In the genomic region with DNA sequence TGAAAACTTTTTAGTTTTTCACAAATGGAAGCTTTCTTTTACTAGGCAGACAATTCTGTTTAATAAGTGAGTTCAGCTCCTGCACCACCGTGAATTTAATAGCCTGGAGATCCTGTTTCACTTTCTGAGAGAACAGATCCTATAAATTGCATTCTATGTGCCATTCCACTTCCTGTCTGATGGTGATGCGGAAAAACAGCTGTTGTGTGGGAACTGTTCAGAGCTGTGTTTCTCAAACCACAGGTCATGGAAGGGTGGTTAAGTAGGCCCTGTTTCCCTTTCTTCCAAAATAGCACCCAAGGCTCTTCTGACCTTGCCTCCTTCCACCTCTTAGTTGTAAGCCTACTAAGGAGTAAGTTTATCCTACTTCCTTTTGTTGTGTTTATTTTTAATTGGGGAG, we compare ENCODE assay signal across 1 cellular context.
TF ChIP-seq lines count a peak whose summit lies in the region.

No MANE protein-coding gene starts in this region.

TF ChIP-seq in HepG2, 621 proteins besides CTCF, POLR2A, EP300 and RAD21 (continued from another document):
- TF ChIP-seq ZNF318 (CRISPR knock-in tag; IDR thresholded peaks at IDR 0.05) (no peak), TMF1 (CRISPR knock-in tag; IDR thresholded peaks at IDR 0.05; ENCODE audit: low read depth) (no peak), ZNF775 (CRISPR knock-in tag; IDR thresholded peaks at IDR 0.05; ENCODE audit: borderline replicate concordance) (no peak), ZNF607 (CRISPR knock-in tag; IDR thresholded peaks at IDR 0.05; ENCODE audit: borderline replicate concordance) (no peak), SAFB2 (CRISPR knock-in tag; IDR thresholded peaks at IDR 0.05; ENCODE audit: borderline replicate concordance, low read depth) (no peak), EZH2 (conservative IDR thresholded peaks at IDR 0.05; ENCODE audit: low read depth, low read length) (no peak), NR2F1 (CRISPR knock-in tag; IDR thresholded peaks at IDR 0.05) (no peak), ZNF382 (CRISPR knock-in tag; IDR thresholded peaks at IDR 0.05; ENCODE audit: borderline replicate concordance) (no peak), ZNF292 (CRISPR knock-in tag; IDR thresholded peaks at IDR 0.05; ENCODE audit: borderline replicate concordance, low read depth) (no peak), SP140L (CRISPR knock-in tag; IDR thresholded peaks at IDR 0.05; ENCODE audit: borderline replicate concordance) (no peak), SETDB1 (CRISPR knock-in tag; IDR thresholded peaks at IDR 0.05; ENCODE audit: borderline replicate concordance) (no peak)
